Comparison of ENCODE assay signal across 22 cellular contexts in genomic region chr3:67534594-67534993, GRCh38.
DNase-seq lines count a peak whose midpoint lies in the region; ATAC-seq and TF ChIP-seq lines count a peak whose summit lies in the region.
"Had no signal": no experiment of that assay in that cellular context is flagged by ENCODE, and none has a peak within 500 bp of the region (broad histone marks: within the 10 kb centered on the region; RNA-seq: fewer than 3 reads in every experiment).

No MANE protein-coding gene starts in this region.

- no peak overlapping the region for H4K12ac ChIP-seq in trophoblast cell (ENCODE audit: low read depth, low read length)

- no peak overlapping the region for H3K18ac ChIP-seq in trophoblast cell (ENCODE audit: low read length)

- no peak overlapping the region for H3K4me3 Mint-ChIP-seq in activated T-cell treated with anti-CD3 and anti-CD28 coated beads, Interleukin-2, amount 50 U/mL, for 72 hours

- H3K9me2 ChIP-seq in Karpas-422 (replicated peaks; ENCODE audit: insufficient read depth, low read length), result no peaks in the 10 kb centered on the region

- no peak overlapping the region for H3K4me2 ChIP-seq in Karpas-422 (ENCODE audit: low read depth, low read length, poor library complexity, severe bottlenecking)
- H3K4me2 ChIP-seq in trophoblast cell (ENCODE audit: low read length), result no peak overlapping the region
- H3K4me2 ChIP-seq: PC-9 had no signal

- H3K27ac ChIP-seq in Karpas-422 (ENCODE audit: low read length), result no peak overlapping the region
- H3K27ac ChIP-seq in trophoblast cell (ENCODE audit: low read depth, low read length), result no peak overlapping the region
- H3K27ac ChIP-seq: PC-9, SJCRH30 had no signal

- peaks cover 0 to 5% of the 10 kb centered on the region in 2 donors for H3K9me3 Mint-ChIP-seq in activated T-cell treated with anti-CD3 and anti-CD28 coated beads, Interleukin-2, amount 50 U/mL, for 72 hours

- H2AFZ ChIP-seq in Karpas-422 (ENCODE audit: low read length) (no peak overlapping the region), trophoblast cell (ENCODE audit: insufficient read depth, low read length, poor library complexity) (no peak overlapping the region)
- H2AFZ ChIP-seq: PC-9 had no signal

- peak overlapping the region; percentile 16 for H3K27ac Mint-ChIP-seq in activated T-cell treated with anti-CD3 and anti-CD28 coated beads, Interleukin-2, amount 50 U/mL, for 72 hours

- H3K79me2 ChIP-seq in Karpas-422 (ENCODE audit: low read length), result peaks cover 57% of the 10 kb centered on the region
- no peaks in the 10 kb centered on the region for H3K79me2 ChIP-seq in trophoblast cell (ENCODE audit: control insufficient read depth, insufficient read depth, low read length, poor library complexity)

- H3K27me3 Mint-ChIP-seq in activated T-cell treated with anti-CD3 and anti-CD28 coated beads, Interleukin-2, amount 50 U/mL, for 72 hours (ENCODE audit: low read depth), result no peaks in the 10 kb centered on the region

- H3K27me3 ChIP-seq in Karpas-422 (ENCODE audit: low read length), result no peaks in the 10 kb centered on the region
- no peaks in the 10 kb centered on the region for H3K27me3 ChIP-seq in trophoblast cell (ENCODE audit: insufficient read depth, low read length)
- H3K27me3 ChIP-seq: SJCRH30 had no signal

- peaks cover 4 to 12% of the 10 kb centered on the region in 2 donors for H3K36me3 Mint-ChIP-seq in activated T-cell treated with anti-CD3 and anti-CD28 coated beads, Interleukin-2, amount 50 U/mL, for 72 hours (ENCODE audit: insufficient read depth in 2 of 2)

- no peak for TF ChIP-seq CTCF in fibroblast of mammary gland (conservative IDR thresholded peaks at IDR 0.05; ENCODE audit: control insufficient read depth, insufficient read depth, low read depth, low read length)

- no peak overlapping the region for H2BK120ac ChIP-seq in trophoblast cell (ENCODE audit: insufficient read depth, low read length, poor library complexity)

- H3K36me3 ChIP-seq in Karpas-422 (ENCODE audit: insufficient read depth, low read length) (no peaks in the 10 kb centered on the region), trophoblast cell (ENCODE audit: control insufficient read depth in 1 of 2, insufficient read depth in 2 of 2, low read length in 2 of 2) (no peaks in the 10 kb centered on the region)
- H3K36me3 ChIP-seq: SJCRH30 had no signal

- H4K8ac ChIP-seq in trophoblast cell (ENCODE audit: low read depth, low read length), result no peak overlapping the region

- H3K9me3 ChIP-seq in Karpas-422 (ENCODE audit: low read length) (no peaks in the 10 kb centered on the region), trophoblast cell (ENCODE audit: insufficient read depth, low read depth, low read length) (no peaks in the 10 kb centered on the region)
- H3K9me3 ChIP-seq: SJCRH30 had no signal

- no peaks in the 10 kb centered on the region for H3K79me1 ChIP-seq in trophoblast cell (ENCODE audit: low read length)

- no peak overlapping the region for H4K91ac ChIP-seq in trophoblast cell (ENCODE audit: low read depth, low read length)

- no peaks in the 10 kb centered on the region for H4K20me1 ChIP-seq in Karpas-422 (ENCODE audit: insufficient read depth, low read depth, low read length)

- no peak overlapping the region for H3K23ac ChIP-seq in trophoblast cell (ENCODE audit: low read length)

- H2BK12ac ChIP-seq in trophoblast cell (ENCODE audit: low read length), result no peak overlapping the region

- no peak overlapping the region for H3K4ac ChIP-seq in trophoblast cell (ENCODE audit: low read depth, low read length)

- ATAC-seq in activated T-cell treated with anti-CD3 and anti-CD28 coated beads, Interleukin-2, amount 50 U/mL, for 72 hours (replicated peaks in 1 of 2), result no peak
- ATAC-seq in GM19463 (IDR thresholded peaks at IDR 0.05; ENCODE audit: unreplicated experiment) (no peak), HG02588 (IDR thresholded peaks at IDR 0.05; ENCODE audit: unreplicated experiment) (no peak)
- ATAC-seq: HepG2, Right ventricle myocardium inferior had no signal

- H3K4me1 ChIP-seq in Karpas-422 (ENCODE audit: low read length) (peaks cover 20% of the 10 kb centered on the region), trophoblast cell (ENCODE audit: control insufficient read depth in 1 of 2, insufficient read depth in 2 of 2, low read length in 2 of 2) (no peaks in the 10 kb centered on the region)

- no peak overlapping the region for H2AK5ac ChIP-seq in trophoblast cell (ENCODE audit: low read length)

- no peak overlapping the region for H3K4me3 ChIP-seq in Karpas-422 (ENCODE audit: low read length)
- no peak overlapping the region for H3K4me3 ChIP-seq in fibroblast of mammary gland (ENCODE audit: control insufficient read depth, low read depth, low read length)
- H3K4me3 ChIP-seq in trophoblast cell (ENCODE audit: low read depth, low read length), result no peak overlapping the region
- H3K4me3 ChIP-seq: PC-9, SJCRH30 had no signal

- H3K14ac ChIP-seq in trophoblast cell (ENCODE audit: low read length), result no peak overlapping the region

- H3K4me1 Mint-ChIP-seq in activated T-cell treated with anti-CD3 and anti-CD28 coated beads, Interleukin-2, amount 50 U/mL, for 72 hours (ENCODE audit: low read depth), result peaks cover 18% of the 10 kb centered on the region

- DNase-seq in activated T-cell treated with anti-CD3 and anti-CD28 coated beads, Interleukin-2, amount 50 U/mL, for 72 hours, result no peak
- DNase-seq in activated T-cell treated with anti-CD3 and anti-CD28 coated beads, Interleukin-2, amount 50 U/mL, for 48 hours, result no peak
- DNase-seq in Karpas-422 (peak; percentile 58), fibroblast of mammary gland (ENCODE audit: low read depth) (peak; percentile 28), trophoblast cell (no peak), ureter (ENCODE audit: low spot score) (no peak)
- DNase-seq: 8988T; ACHN; Kasumi-1; NCI-H1092 treated with DMSO at 0.1 percent for 48 hours; NCI-H146; NCI-H1930; NCI-H446; NCI-H524 treated with DMSO at 0.1 percent for 48 hours; NCI-H82; NK-92 treated with Interleukin-12 subunit alpha and Interleukin-12 subunit beta, amount 100 ng/mL, for 24 hours; PC-9; SJCRH30 had no signal

- H3K9ac ChIP-seq in Karpas-422 (ENCODE audit: low read length) (no peak overlapping the region), trophoblast cell (ENCODE audit: low read length) (no peak overlapping the region)

- H2BK5ac ChIP-seq in trophoblast cell (ENCODE audit: low read depth, low read length, poor library complexity), result no peak overlapping the region

Comparison
In these comparisons a context has a peak if more than half of its experiments do, and no peak if none do; other contexts are left out.
1. DNase-seq: peak in Karpas-422 (single experiment) and fibroblast of mammary gland (single experiment); none in activated T-cell treated with anti-CD3 and anti-CD28 coated beads, Interleukin-2, amount 50 U/mL, for 72 hours (0 of 2), activated T-cell treated with anti-CD3 and anti-CD28 coated beads, Interleukin-2, amount 50 U/mL, for 48 hours (0 of 2), trophoblast cell (0 of 2) and ureter (single experiment).